Comparison of ENCODE assay signal across 21 cellular contexts in genomic region chr20:52207020-52207810, GRCh38. TPM values are rescaled to one million over a fixed set of nuclear protein-coding genes. Genes with fewer than 3 reads are reported as not detected.
A peak's percentile ranks its signal among the peaks of the same experiment; 100 is the strongest.
DNase-seq lines count a peak whose midpoint lies in the region; ATAC-seq, FAIRE-seq and TF ChIP-seq lines count a peak whose summit lies in the region.
"Had no signal": no experiment of that assay in that cellular context is flagged by ENCODE, and none has a peak within 500 bp of the region (broad histone marks: within the 10 kb centered on the region; RNA-seq: fewer than 3 reads in every experiment).

No MANE protein-coding gene starts in this region.

- intact Hi-C loops in IMR-90 (cut with micrococcal nuclease) = no loop called here
- intact Hi-C loops in K562 (cut with micrococcal nuclease) = no loop called here

- H3K4me3 ChIP-seq in IMR-90 (ENCODE audit: insufficient read depth, low read depth, low read length) (no peak overlapping the region), K562 (no peak overlapping the region), endodermal cell (ENCODE audit: low read length) (no peak overlapping the region)
- H3K4me3 ChIP-seq: BLaER1, GM23338 had no signal

- no peak overlapping the region for H4K8ac ChIP-seq in IMR-90 (ENCODE audit: low read depth in 2 of 2, low read length in 2 of 2)

- DNase-seq in IMR-90 (no peak), K562 (ENCODE audit: extremely low read depth in 1 of 4, low spot score in 3 of 4) (no peak), left lobe of liver (ENCODE audit: low spot score) (no peak), endodermal cell (no peak)
- DNase-seq: 8988T; CD4-positive, alpha-beta memory T cell; DMS153; DMS79; GDM1; H7; HFFc6 had no signal

- H4K5ac ChIP-seq in IMR-90 (ENCODE audit: low read depth, low read length) = no peak overlapping the region

- WGBS in IMR-90 (ENCODE audit: extremely low coverage in 2 of 2, insufficient read length in 1 of 2), 2 experiments = no CpG with 5 or more reads among the region's 3 CpGs
- WGBS in K562 (ENCODE audit: insufficient coverage, low coverage, missing lambda C conversion rate) = 16% methylated on average over 3 of the region's 3 CpGs
- WGBS in endodermal cell (ENCODE audit: insufficient coverage in 1 of 2, insufficient read length in 1 of 2), 2 experiments = 84 to 93% methylated on average over 2 to 3 of the region's 3 CpGs

- H3K18ac ChIP-seq in IMR-90 (ENCODE audit: low read depth, low read length) = no peak overlapping the region

- no peak for TF ChIP-seq RAD21 in IMR-90 (IDR thresholded peaks at IDR 0.05; ENCODE audit: low read length)
- TF ChIP-seq RAD21 in K562 (CRISPR knock-in tag; conservative IDR thresholded peaks at IDR 0.05 in 1 of 2, IDR thresholded peaks at IDR 0.05 in 1 of 2) = no peak

- H2BK5ac ChIP-seq in IMR-90 (ENCODE audit: low read depth, low read length, poor library complexity, severe bottlenecking) = no peak overlapping the region

- no peak overlapping the region for H2BK15ac ChIP-seq in IMR-90 (ENCODE audit: low read depth, low read length)

- H3K9me3 Mint-ChIP-seq in endodermal cell = no peaks in the 10 kb centered on the region
- H3K9me3 Mint-ChIP-seq: GM23338, HFFc6 had no signal

- H3K23ac ChIP-seq in IMR-90 (ENCODE audit: low read depth, low read length) = no peak overlapping the region

- peaks cover 3% of the 10 kb centered on the region; the same call in 1 of the 2 replicates for H3K27me3 ChIP-seq in IMR-90 (ENCODE audit: control insufficient read depth, insufficient read depth, low read length)
- no peaks in the 10 kb centered on the region; a peak in 1 of 5 replicates for H3K27me3 ChIP-seq in K562 (ENCODE audit: control insufficient read depth in 2 of 2, insufficient read depth in 2 of 2, low read length in 2 of 2)
- no peaks in the 10 kb centered on the region for H3K27me3 ChIP-seq in endodermal cell (ENCODE audit: control insufficient read depth, insufficient read depth, low read length, poor library complexity, severe bottlenecking)
- H3K27me3 ChIP-seq: BLaER1 had no signal

- POLR2A ChIA-PET in IMR-90 (lab: Charles Lee; ENCODE audit: unreplicated experiment) = no interaction called here
- POLR2A ChIA-PET in K562 (lab: Yijun Ruan, JAX) = interaction anchor here (0.7 kb wide), 1 partner anchor 21 kb away, joined by 3 read pairs; no protein-coding TSS in a partner anchor

- H3K14ac ChIP-seq in IMR-90 (replicated peaks; ENCODE audit: low read depth, low read length) = no peak overlapping the region

- peaks cover 17% of the 10 kb centered on the region for H3K79me2 ChIP-seq in K562 (ENCODE audit: control insufficient read depth, insufficient read depth, low read length)

- no TSS peak for BruUV-seq in IMR-90 (replicated peaks; lab: Mats Ljungman, UMichigan)
- BruUV-seq in K562 (replicated peaks; lab: Mats Ljungman, UMichigan) = no TSS peak

- H3K79me1 ChIP-seq in IMR-90 (ENCODE audit: low read depth in 1 of 2, low read length in 2 of 2) = no peaks in the 10 kb centered on the region

- H2BK20ac ChIP-seq in IMR-90 (ENCODE audit: low read depth, low read length) = no peak overlapping the region

- H3K27ac Mint-ChIP-seq in endodermal cell = no peak overlapping the region
- H3K27ac Mint-ChIP-seq: CD14-positive monocyte; CD4-positive, alpha-beta memory T cell; GM23338; HFFc6; IgD-negative memory B cell had no signal

- H3K9me1 ChIP-seq in IMR-90 (ENCODE audit: insufficient read depth, low read length) (no peaks in the 10 kb centered on the region), K562 (ENCODE audit: control insufficient read depth, insufficient read depth, low read length) (no peaks in the 10 kb centered on the region)

- no peaks in the 10 kb centered on the region for H3K27me3 Mint-ChIP-seq in endodermal cell (ENCODE audit: insufficient read depth)

- CTCF ChIA-PET in IMR-90 (lab: Yijun Ruan, JAX) = interaction anchor here (1.4 kb wide), 1 partner anchor 16 kb away, joined by 6 read pairs; the partner anchor contains the start of gene ZFP64
- CTCF ChIA-PET in K562 (lab: Yijun Ruan, JAX; ENCODE audit: low intra/inter-chr PET ratio) = no interaction called here

- TF ChIP-seq CTCF in IMR-90 (conservative IDR thresholded peaks at IDR 0.05; ENCODE audit: low read depth, low read length) = no peak
- TF ChIP-seq CTCF in K562 (IDR thresholded peaks at IDR 0.05 in 2 of 3, conservative IDR thresholded peaks at IDR 0.05 in 1 of 3; ENCODE audit: insufficient read depth in 2 of 3, low read depth in 1 of 3, low read length in 3 of 3) = no peak
- TF ChIP-seq CTCF in endodermal cell (conservative IDR thresholded peaks at IDR 0.05) = no peak

- TF ChIP-seq POLR2A in IMR-90 (IDR thresholded peaks at IDR 0.05; ENCODE audit: low read depth, low read length) (no peak), K562 (conservative IDR thresholded peaks at IDR 0.05) (no peak)

- no peak for FAIRE-seq in K562 (lab: Jason Lieb, UNC)
- FAIRE-seq: GM12892, GM18507 had no signal

- ATAC-seq in IMR-90 (ENCODE audit: low read depth) (no peak), K562 (no peak), left lobe of liver (peak; percentile 91), HG03097 (IDR thresholded peaks at IDR 0.05; ENCODE audit: low FRiP score, unreplicated experiment) (no peak), GM18907 (IDR thresholded peaks at IDR 0.05; ENCODE audit: unreplicated experiment) (no peak), esophagus mucosa (no peak)
- ATAC-seq: GM23338, HCT116 had no signal

- no peak for TF ChIP-seq EP300 in K562 (IDR thresholded peaks at IDR 0.05; ENCODE audit: low read length)

- H3K4me1 Mint-ChIP-seq in endodermal cell = peaks cover 4% of the 10 kb centered on the region
- H3K4me1 Mint-ChIP-seq: CD14-positive monocyte; CD4-positive, alpha-beta memory T cell; IgD-negative memory B cell had no signal

- no peak overlapping the region for H3K9ac ChIP-seq in IMR-90 (ENCODE audit: low read depth, low read length)
- H3K9ac ChIP-seq in K562 (ENCODE audit: insufficient read depth in 1 of 2, low read depth in 2 of 2, low read length in 2 of 2) = no peak overlapping the region
- no peak overlapping the region for H3K9ac ChIP-seq in endodermal cell (ENCODE audit: extremely low read depth, low read length, poor library complexity, severe bottlenecking)
- H3K9ac ChIP-seq: BLaER1 had no signal

- H3K4me1 ChIP-seq in IMR-90 (ENCODE audit: control insufficient read depth, insufficient read depth, low read length) = no peaks in the 10 kb centered on the region
- H3K4me1 ChIP-seq in K562 (replicated peaks in 1 of 2; ENCODE audit: control insufficient read depth in 2 of 2, insufficient read depth in 2 of 2, low read length in 2 of 2) = no peaks in the 10 kb centered on the region; a peak in 1 of 5 replicates
- no peaks in the 10 kb centered on the region for H3K4me1 ChIP-seq in endodermal cell (ENCODE audit: control insufficient read depth, insufficient read depth, low read length)
- H3K4me1 ChIP-seq: BLaER1 had no signal

- no peaks in the 10 kb centered on the region for H3K36me3 Mint-ChIP-seq in endodermal cell (ENCODE audit: low read depth)
- H3K36me3 Mint-ChIP-seq: CD14-positive monocyte, IgD-negative memory B cell had no signal

- dilution Hi-C loops in IMR-90 (cut with HindIII; ENCODE audit: low sequenced_read_pairs, unreplicated experiment) = no loop called here

- H3K4me2 ChIP-seq in IMR-90 (ENCODE audit: low read depth, low read length) = no peak overlapping the region
- H3K4me2 ChIP-seq in K562 (ENCODE audit: insufficient read depth, low read length) = no peak overlapping the region
- H3K4me2 ChIP-seq: BLaER1, GM23338 had no signal

- H3K4me3 Mint-ChIP-seq in endodermal cell = no peak overlapping the region
- H3K4me3 Mint-ChIP-seq: CD14-positive monocyte; CD4-positive, alpha-beta memory T cell; GM23338; HFFc6; IgD-negative memory B cell had no signal

- no peak overlapping the region for H3K27ac ChIP-seq in IMR-90 (ENCODE audit: insufficient read depth, low read length)
- no peak overlapping the region for H3K27ac ChIP-seq in K562 (ENCODE audit: extremely low read depth, low read depth, low read length)
- H3K27ac ChIP-seq in endodermal cell (ENCODE audit: low read depth, low read length) = no peak overlapping the region
- H3K27ac ChIP-seq: BLaER1 had no signal

- H4K20me1 ChIP-seq in IMR-90 (ENCODE audit: insufficient read depth, low read length) (no peaks in the 10 kb centered on the region), K562 (replicated peaks; ENCODE audit: control insufficient read depth, insufficient read depth, low read length) (no peaks in the 10 kb centered on the region)
- H4K20me1 ChIP-seq: BLaER1 had no signal

- in situ Hi-C loops in IMR-90 (cut with MboI; ENCODE audit: low sequenced_read_pairs) = no loop called here
- in situ Hi-C loops in K562 (cut with MboI) = no loop called here

- no peak overlapping the region for H3K4ac ChIP-seq in IMR-90 (ENCODE audit: low read depth, low read length)

- no peak overlapping the region for H3K56ac ChIP-seq in IMR-90 (ENCODE audit: extremely low read depth, insufficient read depth, low read length)

- no peak overlapping the region for H2AFZ ChIP-seq in IMR-90 (replicated peaks; ENCODE audit: low read length, poor library complexity)
- no peak overlapping the region for H2AFZ ChIP-seq in K562 (ENCODE audit: low read depth, low read length)
- H2AFZ ChIP-seq: GM23338 had no signal

- no peaks in the 10 kb centered on the region for H3K9me3 ChIP-seq in IMR-90 (ENCODE audit: control insufficient read depth, insufficient read depth, low read length)
- H3K9me3 ChIP-seq in K562 (replicated peaks; ENCODE audit: control insufficient read depth, insufficient read depth, low read depth, low read length) = peaks cover 1% of the 10 kb centered on the region; the same call in 1 of the 2 replicates
- H3K9me3 ChIP-seq in endodermal cell (ENCODE audit: control insufficient read depth, low read length) = no peaks in the 10 kb centered on the region

- H2AK9ac ChIP-seq in IMR-90 (replicated peaks; ENCODE audit: low read depth, low read length, poor library complexity) = no peak overlapping the region

- H2BK120ac ChIP-seq in IMR-90 (ENCODE audit: low read depth, low read length) = no peak overlapping the region

- H2AK5ac ChIP-seq in IMR-90 (ENCODE audit: low read depth, low read length) = no peak overlapping the region

- H3K36me3 ChIP-seq in IMR-90 (ENCODE audit: control insufficient read depth, insufficient read depth, low read length) (no peaks in the 10 kb centered on the region), K562 (ENCODE audit: control insufficient read depth, insufficient read depth, low read length) (no peaks in the 10 kb centered on the region), endodermal cell (ENCODE audit: control insufficient read depth, insufficient read depth, low read length) (no peaks in the 10 kb centered on the region)
- H3K36me3 ChIP-seq: BLaER1 had no signal

- no peak overlapping the region for H4K91ac ChIP-seq in IMR-90 (ENCODE audit: insufficient read depth, low read depth, low read length)

RNA-seq across cellular contexts. Expression of gene ZFP64, which starts 15.6 kb away (rescaled TPM):
- total RNA-seq in IMR-90 (2012; rRNA removed) (13.3 and 14.3 TPM in 2 replicates), K562 (2014; rRNA removed) (7.0 and 10.3 TPM in 2 replicates), K562 (2014; rRNA removed; fragmentation: Illumina TruSeq; extraction: Trizol) (6.2 and 7.2 TPM in 2 replicates), K562 (2015; rRNA removed; fragmentation: Illumina TruSeq; extraction: Trizol) (6.3 and 7.1 TPM in 2 replicates), K562 (2021) (11.3 and 12.9 TPM in 2 replicates), left lobe of liver (5.7 TPM), endodermal cell (10 to 100 TPM; 24.4 to 32.6 TPM), esophagus mucosa (12.9 TPM)
- polyA plus RNA-seq in IMR-90 (2012; rRNA removed) (15.1 and 17.1 TPM in 2 replicates), K562 (2011; rRNA removed) (12.2 and 13.8 TPM in 2 replicates), K562 (2014; fragmentation: Illumina TruSeq; extraction: Trizol) (12.7 and 13.4 TPM in 2 replicates), K562 (2014; fragmentation: Nextera tagmentation; extraction: Ambion mirVana) (1 to 10 TPM; 1.4 to 1.8 TPM), K562 (2014; rRNA removed) (7.3 and 8.4 TPM in 2 replicates)
- polyA plus RNA-seq in IMR-90 (2012; cell fraction: cytosol; rRNA removed) = 14.1 and 18.0 TPM in 2 replicates
- 10.8 and 15.0 TPM in 2 replicates for polyA plus RNA-seq in IMR-90 (2012; cell fraction: nucleus; rRNA removed; ENCODE audit: low replicate concordance)
- 19.7 and 20.7 TPM in 2 replicates for total RNA-seq in K562 (2011; cell fraction: chromatin; rRNA removed; ENCODE audit: low replicate concordance)
- 15.2 and 16.6 TPM in 2 replicates for total RNA-seq in K562 (2011; cell fraction: nucleolus; rRNA removed)
- 15.8 and 19.6 TPM in 2 replicates for total RNA-seq in K562 (2011; cell fraction: nucleoplasm; rRNA removed)
- polyA plus RNA-seq in K562 (2011; cell fraction: cytosol; rRNA removed) = 14.6 and 19.1 TPM in 2 replicates
- 9.7 and 10.0 TPM in 2 replicates for polyA plus RNA-seq in K562 (2011; cell fraction: nucleus; rRNA removed)
- 8.6 and 9.3 TPM in 2 replicates for polyA plus RNA-seq in K562 (2012)
- 11.8 and 16.2 TPM in 2 replicates for polyA minus RNA-seq in K562 (2011; rRNA and poly(A)+ RNA removed)
- polyA minus RNA-seq in K562 (2011; cell fraction: cytosol; rRNA and poly(A)+ RNA removed) = 9.7 and 11.7 TPM in 2 replicates
- 9.0 and 11.1 TPM in 2 replicates for polyA minus RNA-seq in K562 (2011; cell fraction: nucleus; rRNA and poly(A)+ RNA removed)
- polyA plus RNA-seq in endodermal cell (2013, experiment 1 of 2) = 26.5 TPM
- polyA plus RNA-seq in endodermal cell (2013, experiment 2 of 2) = 23.6 TPM
